Comparison of ENCODE assay signal across 12 cellular contexts in the genomic region with DNA sequence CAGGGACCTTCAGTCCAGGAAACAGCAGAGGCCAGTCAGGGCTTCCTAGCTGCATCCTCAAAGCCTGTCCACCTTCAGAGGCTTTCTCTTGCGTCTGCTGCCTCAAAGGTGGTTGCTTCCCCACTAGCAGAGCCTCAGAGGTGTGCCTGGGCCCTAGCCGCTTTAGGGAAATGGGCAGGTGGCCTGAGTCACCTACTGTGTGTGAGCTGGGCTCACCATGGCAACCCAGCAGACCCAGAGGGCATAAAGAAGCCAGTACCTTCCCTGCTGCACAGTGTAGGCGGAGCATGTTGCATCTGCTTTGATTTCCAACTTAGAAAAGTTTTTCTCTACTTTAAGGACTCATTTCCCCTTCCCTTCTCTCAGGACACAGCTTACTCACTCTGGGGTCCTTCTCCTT. TPM values are rescaled to one million over a fixed set of nuclear protein-coding genes. Genes with fewer than 3 reads are reported as not detected.
DNase-seq lines count a peak whose midpoint lies in the region; ATAC-seq, FAIRE-seq and TF ChIP-seq lines count a peak whose summit lies in the region.
"Had no signal": no experiment of that assay in that cellular context is flagged by ENCODE, and none has a peak within 500 bp of the region (broad histone marks: within the 10 kb centered on the region; RNA-seq: fewer than 3 reads in every experiment).

No MANE protein-coding gene starts in this region.

- ATAC-seq in RWPE2 (ENCODE audit: low read depth): peak; percentile 88
- peak; percentile 60 to 62 for ATAC-seq in stimulated activated naive B cell treated with anti-CD40 and anti-IgM and Interleukin-4, amounts not matched to agents 10 μg/mL and 1 μg/mL and 100 μg/mL, for 72 hours (replicated peaks)
- no peak for ATAC-seq in HepG2
- no peak for ATAC-seq in HG02973 (IDR thresholded peaks at IDR 0.05; ENCODE audit: unreplicated experiment)

- peaks cover 25% of the 10 kb centered on the region; the same call in 1 of the 2 replicates for H3K36me3 ChIP-seq in RWPE2 (ENCODE audit: low read depth)
- no peaks in the 10 kb centered on the region for H3K36me3 ChIP-seq in HepG2 (replicated peaks in 1 of 2; ENCODE audit: control insufficient read depth in 1 of 2, insufficient read depth in 2 of 2, low read length in 2 of 2)

- peak; percentile 24 for DNase-seq in activated CD4-positive, alpha-beta T cell treated with anti-CD3 and anti-CD28 coated beads for 1 hour
- no peak for DNase-seq in activated CD4-positive, alpha-beta T cell treated with anti-CD3 and anti-CD28 coated beads, Interleukin-2, amount 10 ng/mL, durations not matched to agents 7 days and 5 days
- peak; percentile 91 for DNase-seq in RWPE2 (ENCODE audit: low spot score)
- no peak for DNase-seq in endothelial cell (ENCODE audit: low spot score)
- no peak for DNase-seq in stimulated activated naive B cell treated with anti-CD40 and anti-IgM and Interleukin-4, amounts not matched to agents 10 μg/mL and 1 μg/mL and 100 μg/mL, for 72 hours
- DNase-seq in HepG2 (ENCODE audit: low spot score): no peak
- no peak for DNase-seq in NCI-H1694 (lab: John Stamatoyannopoulos, UW)
- DNase-seq: immature natural killer cell, NCI-H2029 treated with DMSO at 0.1 percent for 48 hours, retina had no signal

- intact Hi-C loops in HepG2 (cut with micrococcal nuclease; ENCODE audit: unreplicated experiment): no loop called here

- H3K4me1 Mint-ChIP-seq in activated CD4-positive, alpha-beta T cell treated with anti-CD3 and anti-CD28 coated beads, Interleukin-2, amount 10 ng/mL, durations not matched to agents 7 days and 5 days: peaks cover 47% of the 10 kb centered on the region
- H3K4me1 Mint-ChIP-seq in endothelial cell (ENCODE audit: unreplicated experiment): peaks cover 51% of the 10 kb centered on the region
- peaks cover 39 to 51% of the 10 kb centered on the region in 2 donors for H3K4me1 Mint-ChIP-seq in stimulated activated naive B cell treated with anti-CD40 and anti-IgM and Interleukin-4, amounts not matched to agents 10 μg/mL and 1 μg/mL and 100 μg/mL, for 72 hours

- TF ChIP-seq EP300 in HepG2 (IDR thresholded peaks at IDR 0.05; ENCODE audit: low read depth in 2 of 2, low read length in 2 of 2) (no peak), HepG2 (CRISPR knock-in tag; IDR thresholded peaks at IDR 0.05; ENCODE audit: borderline replicate concordance) (no peak)

- H3K27me3 ChIP-seq in RWPE2 (ENCODE audit: insufficient read depth, poor library complexity, severe bottlenecking) (no peaks in the 10 kb centered on the region), HepG2 (ENCODE audit: control insufficient read depth in 1 of 2, insufficient read depth in 2 of 2, low read length in 2 of 2) (no peaks in the 10 kb centered on the region)

- no peaks in the 10 kb centered on the region for H3K9me3 ChIP-seq in RWPE2 (ENCODE audit: severe bottlenecking)
- H3K9me3 ChIP-seq in HepG2 (ENCODE audit: low read length): no peaks in the 10 kb centered on the region

- H3K36me3 Mint-ChIP-seq in activated CD4-positive, alpha-beta T cell treated with anti-CD3 and anti-CD28 coated beads, Interleukin-2, amount 10 ng/mL, durations not matched to agents 7 days and 5 days (ENCODE audit: low read depth): peaks cover 6% of the 10 kb centered on the region
- peaks cover 24% of the 10 kb centered on the region for H3K36me3 Mint-ChIP-seq in endothelial cell (ENCODE audit: low read depth, unreplicated experiment)
- peaks cover 21 to 33% of the 10 kb centered on the region in 2 donors for H3K36me3 Mint-ChIP-seq in stimulated activated naive B cell treated with anti-CD40 and anti-IgM and Interleukin-4, amounts not matched to agents 10 μg/mL and 1 μg/mL and 100 μg/mL, for 72 hours

- H3K4me2 ChIP-seq in HepG2 (ENCODE audit: low read depth, low read length): no peak overlapping the region

- H4K20me1 ChIP-seq in HepG2 (ENCODE audit: insufficient read depth, low read length): no peaks in the 10 kb centered on the region

- H3K9me3 Mint-ChIP-seq in activated CD4-positive, alpha-beta T cell treated with anti-CD3 and anti-CD28 coated beads, Interleukin-2, amount 10 ng/mL, durations not matched to agents 7 days and 5 days: no peaks in the 10 kb centered on the region
- no peaks in the 10 kb centered on the region for H3K9me3 Mint-ChIP-seq in endothelial cell (ENCODE audit: unreplicated experiment)
- H3K9me3 Mint-ChIP-seq in stimulated activated naive B cell treated with anti-CD40 and anti-IgM and Interleukin-4, amounts not matched to agents 10 μg/mL and 1 μg/mL and 100 μg/mL, for 72 hours: no peaks in the 10 kb centered on the region

- CTCF ChIA-PET in activated CD4-positive, alpha-beta T cell treated with anti-CD3 and anti-CD28 coated beads, Interleukin-2, amount 10 ng/mL, durations not matched to agents 7 days and 5 days (lab: Charles Lee): interaction anchor here (0.5 to 9.0 kb wide), 4 partner anchors 10 to 109 kb away, joined by 3 to 76 read pairs (median 3); partner anchors contain the start of gene SLC9A1
- CTCF ChIA-PET in HepG2 (lab: Yijun Ruan, JAX; ENCODE audit: low intra/inter-chr PET ratio, low total read pairs): no interaction called here

- in situ Hi-C loops in HepG2 (cut with HindIII; ENCODE audit: extremely low pct_ligation_motif_present, low pct_unique_long_range_greater_than_20kb): no loop called here

- FAIRE-seq in HepG2 (lab: Jason Lieb, UNC): no peak

- H3K27ac Mint-ChIP-seq in activated CD4-positive, alpha-beta T cell treated with anti-CD3 and anti-CD28 coated beads, Interleukin-2, amount 10 ng/mL, durations not matched to agents 7 days and 5 days: no peak overlapping the region
- H3K27ac Mint-ChIP-seq in endothelial cell (ENCODE audit: unreplicated experiment): peak overlapping the region; percentile 69
- peak overlapping the region; percentile 48 for H3K27ac Mint-ChIP-seq in stimulated activated naive B cell treated with anti-CD40 and anti-IgM and Interleukin-4, amounts not matched to agents 10 μg/mL and 1 μg/mL and 100 μg/mL, for 72 hours

- POLR2A ChIA-PET in activated CD4-positive, alpha-beta T cell treated with anti-CD3 and anti-CD28 coated beads, Interleukin-2, amount 10 ng/mL, durations not matched to agents 7 days and 5 days (lab: Charles Lee): no interaction called here
- POLR2A ChIA-PET in HepG2 (lab: Yijun Ruan, JAX): interaction anchor here (7.4 kb wide), 1 partner anchor 11 kb away, joined by 40 read pairs; the partner anchor contains the start of gene SLC9A1

- TF ChIP-seq POLR2A in HepG2 (IDR thresholded peaks at IDR 0.05; ENCODE audit: insufficient read depth in 1 of 2, low read depth in 2 of 2, low read length in 2 of 2): no peak

- H3K27ac ChIP-seq in RWPE2 (ENCODE audit: poor library complexity, severe bottlenecking) (peak overlapping the region; percentile 78), HepG2 (ENCODE audit: extremely low read length, insufficient read depth, low read length) (no peak overlapping the region)
- H3K27ac ChIP-seq: HL-60 had no signal

- H3K4me1 ChIP-seq in RWPE2 (ENCODE audit: insufficient read depth, poor library complexity, severe bottlenecking) (peaks cover 61% of the 10 kb centered on the region), HepG2 (ENCODE audit: insufficient read depth, low read length) (peaks cover 9% of the 10 kb centered on the region)

- no peak overlapping the region for H3K4me3 Mint-ChIP-seq in activated CD4-positive, alpha-beta T cell treated with anti-CD3 and anti-CD28 coated beads, Interleukin-2, amount 10 ng/mL, durations not matched to agents 7 days and 5 days
- no peak overlapping the region for H3K4me3 Mint-ChIP-seq in endothelial cell (ENCODE audit: unreplicated experiment)
- H3K4me3 Mint-ChIP-seq in stimulated activated naive B cell treated with anti-CD40 and anti-IgM and Interleukin-4, amounts not matched to agents 10 μg/mL and 1 μg/mL and 100 μg/mL, for 72 hours: no peak overlapping the region
- H3K4me3 Mint-ChIP-seq: immature natural killer cell had no signal

- H3K4me3 ChIP-seq in RWPE2 (ENCODE audit: severe bottlenecking): no peak overlapping the region
- no peak overlapping the region for H3K4me3 ChIP-seq in HepG2 (replicated peaks in 1 of 3; ENCODE audit: insufficient read depth in 1 of 3, low read depth in 2 of 3, low read length in 3 of 3)

- TF ChIP-seq RAD21 in HepG2 (CRISPR knock-in tag; IDR thresholded peaks at IDR 0.05): no peak

- no peaks in the 10 kb centered on the region for H3K27me3 Mint-ChIP-seq in activated CD4-positive, alpha-beta T cell treated with anti-CD3 and anti-CD28 coated beads, Interleukin-2, amount 10 ng/mL, durations not matched to agents 7 days and 5 days
- peaks cover 12% of the 10 kb centered on the region for H3K27me3 Mint-ChIP-seq in endothelial cell (ENCODE audit: unreplicated experiment)
- H3K27me3 Mint-ChIP-seq in stimulated activated naive B cell treated with anti-CD40 and anti-IgM and Interleukin-4, amounts not matched to agents 10 μg/mL and 1 μg/mL and 100 μg/mL, for 72 hours: no peaks in the 10 kb centered on the region

- no peak for TF ChIP-seq CTCF in RWPE2 (IDR thresholded peaks at IDR 0.05; ENCODE audit: poor library complexity, severe bottlenecking)
- no peak for TF ChIP-seq CTCF in endothelial cell (IDR thresholded peaks at IDR 0.05; ENCODE audit: unreplicated experiment)
- TF ChIP-seq CTCF in HepG2 (CRISPR knock-in tag; IDR thresholded peaks at IDR 0.05): no peak

- H2AFZ ChIP-seq in HepG2 (ENCODE audit: low read length): no peak overlapping the region

- no peaks in the 10 kb centered on the region for H3K79me2 ChIP-seq in HepG2 (ENCODE audit: insufficient read depth, low read length)

- no TSS peak for BruUV-seq in HepG2 (replicated peaks; lab: Mats Ljungman, UMichigan)

- no peak overlapping the region for H3K9ac ChIP-seq in HepG2 (ENCODE audit: insufficient read depth, low read depth, low read length)

- 100% methylated on average over 2 of the region's 3 CpGs for WGBS in HepG2 (ENCODE audit: low lambda C conversion rate)

RNA-seq across cellular contexts. Expression of gene SLC9A1, which starts 12.5 kb away (rescaled TPM):
- 10 to 100 TPM; 24.8 to 32.4 TPM for total RNA-seq in activated CD4-positive, alpha-beta T cell treated with anti-CD3 and anti-CD28 coated beads, Interleukin-2, amount 10 ng/mL, durations not matched to agents 7 days and 5 days
- total RNA-seq in endothelial cell (ENCODE audit: unreplicated experiment): 96.2 TPM
- 2.7 and 2.9 TPM in 2 replicates for total RNA-seq in HepG2 (2016; rRNA removed; fragmentation: Illumina TruSeq; extraction: Trizol)
- 1.8 and 2.1 TPM in 2 replicates for total RNA-seq in HepG2 (2016; cell fraction: cytosol; rRNA removed; fragmentation: Illumina TruSeq; extraction: Trizol; ENCODE audit: low read depth)
- total RNA-seq in HepG2 (2016; cell fraction: insoluble cytoplasmic fraction; rRNA removed; fragmentation: Illumina TruSeq; extraction: Trizol): 1.6 and 2.5 TPM in 2 replicates
- total RNA-seq in HepG2 (2016; cell fraction: membrane; rRNA removed; fragmentation: Illumina TruSeq; extraction: Trizol): 3.1 and 3.8 TPM in 2 replicates
- total RNA-seq in HepG2 (2016; cell fraction: nucleus; rRNA removed; fragmentation: Illumina TruSeq; extraction: Trizol): 3.9 and 5.2 TPM in 2 replicates
- 1.4 and 1.7 TPM in 2 replicates for polyA plus RNA-seq in HepG2 (2011; rRNA removed)
- polyA plus RNA-seq in HepG2 (2011; cell fraction: cytosol; rRNA removed): 1.0 and 2.7 TPM in 2 replicates
- polyA plus RNA-seq in HepG2 (2011; cell fraction: nucleus; rRNA removed): 5.0 and 5.3 TPM in 2 replicates
- 4.8 and 6.7 TPM in 2 replicates for polyA plus RNA-seq in HepG2 (2012)
- 0.97 and 1.3 TPM in 2 replicates for polyA plus RNA-seq in HepG2 (2016; cell fraction: cytosol; fragmentation: Illumina TruSeq; extraction: Trizol; ENCODE audit: low read depth)
- polyA plus RNA-seq in HepG2 (2016; cell fraction: insoluble cytoplasmic fraction; fragmentation: Illumina TruSeq; extraction: Trizol; ENCODE audit: low read depth): 2.6 and 5.0 TPM in 2 replicates
- 2.2 and 2.7 TPM in 2 replicates for polyA plus RNA-seq in HepG2 (2016; cell fraction: membrane; fragmentation: Illumina TruSeq; extraction: Trizol; ENCODE audit: low read depth)
- polyA plus RNA-seq in HepG2 (2016; cell fraction: nucleus; fragmentation: Illumina TruSeq; extraction: Trizol; ENCODE audit: insufficient read depth, low read depth): 11.1 and 12.2 TPM in 2 replicates
- 5.1 and 11.1 TPM in 2 replicates for polyA minus RNA-seq in HepG2 (2011; rRNA and poly(A)+ RNA removed; ENCODE audit: low replicate concordance)
- 1.7 and 4.4 TPM in 2 replicates for polyA minus RNA-seq in HepG2 (2011; cell fraction: cytosol; rRNA and poly(A)+ RNA removed)
- 3.1 and 3.2 TPM in 2 replicates for polyA minus RNA-seq in HepG2 (2011; cell fraction: nucleus; rRNA and poly(A)+ RNA removed)

Comparison
In these comparisons a context has a peak if more than half of its experiments do, and no peak if none do; other contexts are left out.
1. DNase-seq: peak in activated CD4-positive, alpha-beta T cell treated with anti-CD3 and anti-CD28 coated beads for 1 hour (single experiment) and RWPE2 (single experiment); none in activated CD4-positive, alpha-beta T cell treated with anti-CD3 and anti-CD28 coated beads, Interleukin-2, amount 10 ng/mL, durations not matched to agents 7 days and 5 days (single experiment), endothelial cell (single experiment), stimulated activated naive B cell treated with anti-CD40 and anti-IgM and Interleukin-4, amounts not matched to agents 10 μg/mL and 1 μg/mL and 100 μg/mL, for 72 hours (single experiment), HepG2 (single experiment) and NCI-H1694 (single experiment).
2. ATAC-seq: peak in RWPE2 (single experiment) and stimulated activated naive B cell treated with anti-CD40 and anti-IgM and Interleukin-4, amounts not matched to agents 10 μg/mL and 1 μg/mL and 100 μg/mL, for 72 hours (2 of 2); none in HepG2 (single experiment) and HG02973 (single experiment).